18 cellular contexts compared by ENCODE assay signal in the genomic region with DNA sequence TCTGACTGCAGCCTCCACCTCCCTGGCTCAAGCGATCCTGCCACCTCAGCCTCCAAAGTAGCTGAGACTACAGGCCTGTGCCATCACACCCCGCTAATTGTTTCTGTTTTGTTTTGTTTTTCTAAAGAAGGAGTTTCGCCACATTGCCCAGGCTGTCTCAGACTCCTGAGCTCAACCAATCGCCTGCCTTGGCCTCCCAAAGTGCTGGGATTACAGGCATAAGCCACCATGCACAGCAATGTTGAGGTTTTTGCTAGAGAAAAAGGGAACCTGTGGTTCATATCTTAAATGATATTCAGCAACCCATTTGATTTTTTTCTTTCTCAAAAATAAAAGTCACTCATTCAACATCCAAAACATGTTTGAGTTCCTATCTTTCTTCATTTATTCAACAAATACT.
"Had no signal": no experiment of that assay in that cellular context is flagged by ENCODE, and none has a peak within 500 bp of the region (broad histone marks: within the 10 kb centered on the region; RNA-seq: fewer than 3 reads in every experiment).

No MANE protein-coding gene starts in this region.

- DNase-seq: activated effector memory CD4-positive, alpha-beta T cell treated with Interleukin-2 at 50 U/mL for 16 hours; activated T-cell treated with anti-CD3 and anti-CD28 coated beads, Interleukin-2, amount 50 U/mL, for 1 hour; amygdala; brain microvascular endothelial cell; cerebellar nuclear complex; dermis blood vessel endothelial cell; kidney; left ventricle myocardium inferior; sigmoid colon; stimulated activated CD4-positive, alpha-beta T cell treated with anti-CD3 and anti-CD28 coated beads, Interleukin-2, amount 100 ng/mL, for 24 hours; stimulated activated naive CD8-positive, alpha-beta T cell treated with anti-CD3 and anti-CD28 coated beads, Interleukin-15, Interleukin-2, amounts not matched to agents 100 U/mL and 50 U/mL, for 24 hours had no signal

- H3K36me3 Mint-ChIP-seq: activated naive CD8-positive, alpha-beta T cell had no signal

- H3K4me3 Mint-ChIP-seq: activated naive CD8-positive, alpha-beta T cell; memory B cell; nephron had no signal

- FAIRE-seq: kidney had no signal

- H3K4me1 Mint-ChIP-seq: memory B cell had no signal

- ATAC-seq: activated CD4-positive, CD25-positive, alpha-beta regulatory T cell treated with anti-CD3 and anti-CD28 coated beads, Interleukin-2, amount 50 U/mL, for 24 hours; gastroesophageal sphincter; stimulated activated naive CD8-positive, alpha-beta T cell treated with anti-CD3 and anti-CD28 coated beads, Interleukin-15, Interleukin-2, amounts not matched to agents 100 U/mL and 50 U/mL, for 24 hours had no signal

- H3K27ac Mint-ChIP-seq: activated naive CD8-positive, alpha-beta T cell; memory B cell had no signal

- H3K4me1 ChIP-seq: gastroesophageal sphincter, left ventricle myocardium inferior, sigmoid colon, suprapubic skin had no signal

- H3K27ac ChIP-seq: brain microvascular endothelial cell, gastroesophageal sphincter, hepatocyte, left ventricle myocardium inferior, sigmoid colon, suprapubic skin had no signal

- H3K9me3 ChIP-seq: gastroesophageal sphincter, left ventricle myocardium inferior, sigmoid colon, suprapubic skin had no signal

- H3K4me3 ChIP-seq: gastroesophageal sphincter, hepatocyte, left ventricle myocardium inferior, sigmoid colon, suprapubic skin had no signal

- H3K27me3 ChIP-seq: brain microvascular endothelial cell, hepatocyte, sigmoid colon, suprapubic skin had no signal

- H3K9me3 Mint-ChIP-seq: nephron had no signal

- H3K36me3 ChIP-seq: brain microvascular endothelial cell, gastroesophageal sphincter, left ventricle myocardium inferior, sigmoid colon, suprapubic skin had no signal
